In genomic region chr6:152094992-152095592, GRCh38 we compare ENCODE assay signal across 9 cellular contexts.
DNase-seq lines count a peak whose midpoint lies in the region; ATAC-seq and TF ChIP-seq lines count a peak whose summit lies in the region.
"Had no signal": no experiment of that assay in that cellular context is flagged by ENCODE, and none has a peak within 500 bp of the region (broad histone marks: within the 10 kb centered on the region; RNA-seq: fewer than 3 reads in every experiment).

No MANE protein-coding gene starts in this region.

- peaks cover 6 to 8% of the 10 kb centered on the region in 2 donors for H3K27me3 Mint-ChIP-seq in effector memory CD8-positive, alpha-beta T cell
- H3K27me3 Mint-ChIP-seq: activated naive CD8-positive, alpha-beta T cell had no signal

- H3K36me3 ChIP-seq in tibial artery = peaks cover 0 to 5% (median 0%) of the 10 kb centered on the region in 3 donors

- H3K4me1 Mint-ChIP-seq in effector memory CD8-positive, alpha-beta T cell (ENCODE audit: low read depth in 2 of 2) = peaks cover 0 to 4% of the 10 kb centered on the region in 2 donors

- ATAC-seq in effector memory CD8-positive, alpha-beta T cell (replicated peaks) = no peak

- peaks cover 0 to 60% (median 36%) of the 10 kb centered on the region in 4 donors for H3K4me1 ChIP-seq in tibial artery

- TF ChIP-seq CTCF in tibial artery (IDR thresholded peaks at IDR 0.05) = no peak

- H3K36me3 Mint-ChIP-seq in effector memory CD8-positive, alpha-beta T cell (ENCODE audit: insufficient read depth) = no peaks in the 10 kb centered on the region
- H3K36me3 Mint-ChIP-seq: activated naive CD8-positive, alpha-beta T cell had no signal

- DNase-seq in AG08395 (ENCODE audit: low spot score) = peak; percentile 95
- DNase-seq in HS-5 (ENCODE audit: low read depth) = peak; percentile 99
- DNase-seq in amniotic epithelial cell (ENCODE audit: low read depth) = peak; percentile 99
- peak; percentile 55 for DNase-seq in iPS-NIHi11 (ENCODE audit: low spot score)
- DNase-seq in tibial artery = peak; percentile 86 to 92
- DNase-seq in NCI-H2081 (lab: John Stamatoyannopoulos, UW) = no peak
- DNase-seq in effector memory CD8-positive, alpha-beta T cell = no peak
- DNase-seq in superior temporal gyrus (ENCODE audit: extremely low spot score) = no peak

- peak overlapping the region; percentile 56 to 75 for H3K27ac ChIP-seq in tibial artery

- H3K4me3 ChIP-seq in tibial artery = no peak overlapping the region

- H3K9me3 Mint-ChIP-seq in effector memory CD8-positive, alpha-beta T cell = no peaks in the 10 kb centered on the region

- intact Hi-C loops in tibial artery (cut with DNase I; ENCODE audit: low total_unique reads) = no loop called here

- no peaks in the 10 kb centered on the region for H3K9me3 ChIP-seq in tibial artery

- H3K4me3 Mint-ChIP-seq in effector memory CD8-positive, alpha-beta T cell = no peak overlapping the region
- H3K4me3 Mint-ChIP-seq: activated naive CD8-positive, alpha-beta T cell had no signal

- H3K27me3 ChIP-seq in tibial artery = no peaks in the 10 kb centered on the region

- no peak overlapping the region for H3K27ac Mint-ChIP-seq in effector memory CD8-positive, alpha-beta T cell
- H3K27ac Mint-ChIP-seq: activated naive CD8-positive, alpha-beta T cell had no signal

Comparison
In these comparisons a context has a peak if more than half of its experiments do, and no peak if none do; other contexts are left out.
1. DNase-seq: peak in AG08395 (single experiment), HS-5 (single experiment), amniotic epithelial cell (single experiment), iPS-NIHi11 (single experiment) and tibial artery (2 of 2); none in NCI-H2081 (0 of 2), effector memory CD8-positive, alpha-beta T cell (0 of 3) and superior temporal gyrus (single experiment).